In genomic region chr11:73176145-73176891, GRCh38 we compare ENCODE assay signal across 13 cellular contexts. TPM values are rescaled to one million over a fixed set of nuclear protein-coding genes. Genes with fewer than 3 reads are reported as not detected.
DNase-seq lines count a peak whose midpoint lies in the region; ATAC-seq and TF ChIP-seq lines count a peak whose summit lies in the region.
"Had no signal": no experiment of that assay in that cellular context is flagged by ENCODE, and none has a peak within 500 bp of the region (broad histone marks: within the 10 kb centered on the region; RNA-seq: fewer than 3 reads in every experiment).

No MANE protein-coding gene starts in this region.

- H3K4me2 ChIP-seq in PC-9, result peak overlapping the region; percentile 28

- no peak for TF ChIP-seq CTCF in PC-9 (conservative IDR thresholded peaks at IDR 0.05)
- no peak for TF ChIP-seq CTCF in liver (IDR thresholded peaks at IDR 0.05; ENCODE audit: low read depth, low read length, missing input control)
- TF ChIP-seq CTCF in stomach (IDR thresholded peaks at IDR 0.05), result no peak

- H3K9me3 ChIP-seq in PC-9 (ENCODE audit: insufficient read depth, low read depth), result no peaks in the 10 kb centered on the region
- H3K9me3 ChIP-seq in liver (ENCODE audit: control insufficient read depth in 4 of 4, low read length in 3 of 4), result no peaks in the 10 kb centered on the region
- H3K9me3 ChIP-seq in stomach, result no peaks in the 10 kb centered on the region
- H3K9me3 ChIP-seq: left lung, upper lobe of right lung had no signal

- no peak overlapping the region for H3K4me3 ChIP-seq in PC-9
- no peak overlapping the region for H3K4me3 ChIP-seq in liver (ENCODE audit: low read depth in 1 of 3, low read length in 3 of 3)
- no peak overlapping the region for H3K4me3 ChIP-seq in stomach
- H3K4me3 ChIP-seq: left lung, upper lobe of right lung had no signal

- no peaks in the 10 kb centered on the region for H3K27me3 ChIP-seq in PC-9 (ENCODE audit: insufficient read depth, low read depth)
- no peaks in the 10 kb centered on the region for H3K27me3 ChIP-seq in liver (ENCODE audit: control insufficient read depth in 4 of 4, insufficient read depth in 4 of 4, low read length in 3 of 4)
- no peaks in the 10 kb centered on the region for H3K27me3 ChIP-seq in stomach
- H3K27me3 ChIP-seq: left lung, upper lobe of right lung had no signal

- no peak overlapping the region for H3K9ac ChIP-seq in liver (ENCODE audit: low read depth in 1 of 2, low read length in 2 of 2)

- POLR2A ChIA-PET in PC-9 (lab: Charles Lee; ENCODE audit: unreplicated experiment), result interaction anchor here (0.7 to 1.3 kb wide), 2 partner anchors 103 to 451 kb away, joined by 8 to 25 read pairs; no protein-coding TSS in a partner anchor

- no peak for ATAC-seq in HG02759 (IDR thresholded peaks at IDR 0.05; ENCODE audit: unreplicated experiment)
- ATAC-seq: HCT116, left lung had no signal

- 95% methylated on average over 5 of the region's 5 CpGs for WGBS in liver
- 80 to 89% (median 88%) methylated on average over 5 of the region's 5 CpGs for WGBS in stomach, 5 donors

- H3K27ac ChIP-seq in PC-9 (no peak overlapping the region), liver (ENCODE audit: low read depth in 1 of 2, low read length in 2 of 2) (peak overlapping the region; percentile 50 to 64), stomach (peak overlapping the region; percentile 0 to 73 (median 41))

- DNase-seq in activated effector memory CD4-positive, alpha-beta T cell treated with anti-CD3 and anti-CD28 coated beads, Interleukin-2, amount 50 U/mL, for 16 hours, result peak; percentile 36
- DNase-seq in activated effector memory CD4-positive, alpha-beta T cell treated with Interleukin-2 at 50 U/mL for 16 hours, result no peak
- DNase-seq in PC-9 (no peak), stomach (no peak), germinal center (ENCODE audit: low spot score) (no peak), OCI-M1 (lab: John Stamatoyannopoulos, UW) (no peak)
- DNase-seq: ACHN; central memory CD4-positive, alpha-beta T cell; upper lobe of right lung had no signal

- H3K4me1 ChIP-seq in PC-9 (replicated peaks; ENCODE audit: insufficient read depth), result peaks cover 29% of the 10 kb centered on the region
- H3K4me1 ChIP-seq in liver (ENCODE audit: control insufficient read depth in 4 of 4, insufficient read depth in 4 of 4, low read length in 3 of 4), result peaks cover 7 to 31% (median 20%) of the 10 kb centered on the region in 4 donors
- H3K4me1 ChIP-seq in stomach, result peaks cover 5 to 46% (median 20%) of the 10 kb centered on the region in 4 donors

- no peaks in the 10 kb centered on the region for H3K79me2 ChIP-seq in PC-9 (ENCODE audit: low read depth)

- no peak for TF ChIP-seq RAD21 in liver (IDR thresholded peaks at IDR 0.05)

- no peak for TF ChIP-seq POLR2A in stomach (IDR thresholded peaks at IDR 0.05)

- no peaks in the 10 kb centered on the region for H3K9me2 ChIP-seq in PC-9 (ENCODE audit: insufficient read depth)

- peaks cover 10% of the 10 kb centered on the region; the same call in 1 of the 2 replicates for H3F3A ChIP-seq in PC-9 (ENCODE audit: insufficient read depth, low read depth)

- CTCF ChIA-PET in PC-9 (lab: Charles Lee), result interaction anchor here (1.2 to 4.2 kb wide), 2 partner anchors 345 to 577 kb away, joined by 4 to 22 read pairs; no protein-coding TSS in a partner anchor

- no TSS peak for BruUV-seq in PC-9 (replicated peaks; lab: Mats Ljungman, UMichigan)

- H3K36me3 ChIP-seq in PC-9 (ENCODE audit: low read depth) (no peaks in the 10 kb centered on the region), liver (ENCODE audit: control insufficient read depth in 4 of 4, insufficient read depth in 3 of 4, low read depth in 1 of 4, low read length in 3 of 4) (no peaks in the 10 kb centered on the region), stomach (no peaks in the 10 kb centered on the region)
- H3K36me3 ChIP-seq: left lung, upper lobe of right lung had no signal

- no peak for TF ChIP-seq EP300 in stomach (IDR thresholded peaks at IDR 0.05)

- intact Hi-C loops in PC-9 (cut with micrococcal nuclease; ENCODE audit: unreplicated experiment), result no loop called here
- intact Hi-C loops in stomach (cut with DNase I; ENCODE audit: low total_unique reads), result loop anchor here (5.0 kb wide), 1 partner anchor 344 kb away; no protein-coding TSS in a partner anchor

- no peak overlapping the region for H2AFZ ChIP-seq in PC-9

- no peaks in the 10 kb centered on the region for H4K20me1 ChIP-seq in PC-9 (ENCODE audit: insufficient read depth)

TF ChIP-seq in liver, 16 proteins besides CTCF, POLR2A, EP300 and RAD21:
- TF ChIP-seq REST (IDR thresholded peaks at IDR 0.05), result no peak
- TF ChIP-seq ZBTB33 (IDR thresholded peaks at IDR 0.05), result no peak
- no peak for TF ChIP-seq TAF1 (conservative IDR thresholded peaks at IDR 0.05)
- TF ChIP-seq NR2F2 (IDR thresholded peaks at IDR 0.05), result no peak
- no peak for TF ChIP-seq SP1 (IDR thresholded peaks at IDR 0.05)
- no peak for TF ChIP-seq MAX (IDR thresholded peaks at IDR 0.05)
- no peak for TF ChIP-seq HNF4A (conservative IDR thresholded peaks at IDR 0.05)
- TF ChIP-seq FOXA2 (IDR thresholded peaks at IDR 0.05), result no peak
- no peak for TF ChIP-seq GABPA (IDR thresholded peaks at IDR 0.05 in 1 of 2, conservative IDR thresholded peaks at IDR 0.05 in 1 of 2)
- TF ChIP-seq JUND (IDR thresholded peaks at IDR 0.05), result no peak
- TF ChIP-seq ATF3 (IDR thresholded peaks at IDR 0.05), result no peak
- no peak for TF ChIP-seq YY1 (IDR thresholded peaks at IDR 0.05)
- TF ChIP-seq EGR1 (IDR thresholded peaks at IDR 0.05; ENCODE audit: low read depth in 2 of 2), result no peak
- no peak for TF ChIP-seq FOXA1 (IDR thresholded peaks at IDR 0.05)
- no peak for TF ChIP-seq HNF4G (IDR thresholded peaks at IDR 0.05)
- TF ChIP-seq RXRA (IDR thresholded peaks at IDR 0.05), result no peak

RNA-seq across cellular contexts. Expression of gene FCHSD2, which starts 34.2 kb away (rescaled TPM):
- total RNA-seq in PC-9 (2021) (20.5 and 22.6 TPM in 2 replicates), liver (10 to 100 TPM; 10.4 to 18.7 TPM), stomach (10 to 100 TPM; 11.6 to 64.3 (median 21.8) TPM)
- polyA plus RNA-seq in liver (1 to 10 TPM; 7.6 to 9.3 TPM), stomach (1 to 10 TPM; 5.7 to 9.8 (median 9.6) TPM)

RNA-seq across cellular contexts. Expression of gene P2RY2, which starts 41.8 kb away (rescaled TPM):
- 19.8 and 22.5 TPM in 2 replicates for total RNA-seq in PC-9 (2021)
- total RNA-seq in liver, result 1 to 10 TPM; 2.4 to 3.7 TPM
- 1 to 10 TPM; 1.8 to 2.0 TPM for polyA plus RNA-seq in liver
- total RNA-seq in stomach, result 10 to 100 TPM in 1 of 5 donors, 1 to 10 TPM in 2, not detected in 2; 1.0 to 13.3 (median 1.3) TPM
- polyA plus RNA-seq in stomach, result 1 to 10 TPM in 1 of 3 donors, under 1 TPM in 1, not detected in 1; 0.81 to 4.7 TPM
